33 cellular contexts compared by ENCODE assay signal in the genomic region with DNA sequence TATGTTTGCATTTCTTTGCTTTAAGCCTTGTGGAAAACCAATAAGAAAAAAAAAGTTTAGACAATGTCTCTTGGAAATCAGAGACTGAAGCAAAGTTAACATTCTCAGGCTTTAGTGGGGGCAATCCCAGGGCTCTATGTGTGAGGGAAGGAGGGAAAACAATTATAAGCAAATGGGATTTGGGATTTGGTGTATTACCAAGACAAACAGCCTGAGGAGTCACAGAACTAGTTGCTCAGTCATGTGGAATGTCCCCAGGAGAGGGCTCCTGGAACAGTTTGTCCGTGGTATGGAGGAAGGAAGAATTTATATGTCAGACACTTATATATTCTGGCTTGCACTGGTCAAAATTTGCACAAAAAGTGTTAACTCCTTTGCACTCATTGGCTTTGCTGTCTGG.
A peak's percentile ranks its signal among the peaks of the same experiment; 100 is the strongest.
DNase-seq lines count a peak whose midpoint lies in the region; ATAC-seq and TF ChIP-seq lines count a peak whose summit lies in the region.
"Had no signal": no experiment of that assay in that cellular context is flagged by ENCODE, and none has a peak within 500 bp of the region (broad histone marks: within the 10 kb centered on the region; RNA-seq: fewer than 3 reads in every experiment).

No MANE protein-coding gene starts in this region.

- no peaks in the 10 kb centered on the region for H3K9me2 ChIP-seq in PC-3 (replicated peaks; ENCODE audit: low read length)

- no peaks in the 10 kb centered on the region for H3K36me3 Mint-ChIP-seq in neural progenitor cell
- H3K36me3 Mint-ChIP-seq: natural killer cell treated with Interleukin-12 subunit alpha and Interleukin-12 subunit beta and Interleukin-15 and Interleukin-18, amount 100 ng/mL, for 72 hours; type B pancreatic cell had no signal

- H3K36me3 ChIP-seq in PC-3 (ENCODE audit: low read depth, low read length), result no peaks in the 10 kb centered on the region
- no peaks in the 10 kb centered on the region for H3K36me3 ChIP-seq in neural progenitor cell
- no peaks in the 10 kb centered on the region for H3K36me3 ChIP-seq in esophagus muscularis mucosa
- H3K36me3 ChIP-seq: adrenal gland, cardiac muscle cell, left lung, pancreas, right lobe of liver, stomach had no signal

- no peak overlapping the region for H2AFZ ChIP-seq in PC-3 (ENCODE audit: low read length)
- H2AFZ ChIP-seq in neural progenitor cell (replicated peaks), result no peak overlapping the region
- H2AFZ ChIP-seq: GM23338 had no signal

- ATAC-seq in PC-3, result peak; percentile 71
- ATAC-seq: activated T-cell treated with anti-CD3 and anti-CD28 coated beads, Interleukin-2, amount 50 U/mL, for 72 hours; GM23338; left lung; natural killer cell treated with Interleukin-12 subunit alpha and Interleukin-12 subunit beta and Interleukin-15 and Interleukin-18, amount 100 ng/mL, for 72 hours; pancreas; right lobe of liver; SK-N-SH treated with all-trans-retinoic acid at 6 μM for 48 hours had no signal

- H3K27me3 ChIP-seq in PC-3 (ENCODE audit: low read length), result no peaks in the 10 kb centered on the region
- no peaks in the 10 kb centered on the region for H3K27me3 ChIP-seq in neural progenitor cell
- no peaks in the 10 kb centered on the region for H3K27me3 ChIP-seq in esophagus muscularis mucosa
- H3K27me3 ChIP-seq: adrenal gland, cardiac muscle cell, left lung, pancreas, right lobe of liver, stomach had no signal

- WGBS in esophagus muscularis mucosa, result 38% methylated on average over 1 of the region's 1 CpG

- POLR2A ChIA-PET in PC-3 (lab: Charles Lee; ENCODE audit: unreplicated experiment), result no interaction called here

- H3K9me3 Mint-ChIP-seq in neural progenitor cell, result peaks cover 4% of the 10 kb centered on the region

- no peak for TF ChIP-seq EP300 in esophagus muscularis mucosa (IDR thresholded peaks at IDR 0.05)

- H3K4me1 ChIP-seq in PC-3 (ENCODE audit: insufficient read depth, low read length), result no peaks in the 10 kb centered on the region
- H3K4me1 ChIP-seq in neural progenitor cell, result peaks cover 16% of the 10 kb centered on the region
- H3K4me1 ChIP-seq in esophagus muscularis mucosa, result no peaks in the 10 kb centered on the region
- H3K4me1 ChIP-seq: adrenal gland, left lung, pancreas, right lobe of liver, stomach had no signal

- no peaks in the 10 kb centered on the region for H3K27me3 Mint-ChIP-seq in neural progenitor cell (ENCODE audit: insufficient read depth, low read depth)
- H3K27me3 Mint-ChIP-seq: activated CD4-positive, alpha-beta T cell treated with anti-CD3 and anti-CD28 coated beads, Interleukin-2, amount 10 ng/mL, durations not matched to agents 7 days and 5 days; CD4-positive, alpha-beta T cell; natural killer cell treated with Interleukin-12 subunit alpha and Interleukin-12 subunit beta and Interleukin-15 and Interleukin-18, amount 100 ng/mL, for 72 hours; type B pancreatic cell had no signal

- H3K79me2 ChIP-seq in PC-3 (ENCODE audit: low read length), result no peaks in the 10 kb centered on the region
- H3K79me2 ChIP-seq in neural progenitor cell (ENCODE audit: low read depth), result no peaks in the 10 kb centered on the region

- H3K9ac ChIP-seq in PC-3 (ENCODE audit: low read length) (no peak overlapping the region), neural progenitor cell (no peak overlapping the region)
- H3K9ac ChIP-seq: KMS-11 had no signal

- 0 out of 2 replicates have a peak overlapping the region, but pooled peaks have one; percentile 18 for H3K27ac ChIP-seq in PC-3 (ENCODE audit: low read length)
- no peak overlapping the region for H3K27ac ChIP-seq in neural progenitor cell
- no peak overlapping the region for H3K27ac ChIP-seq in esophagus muscularis mucosa (replicated peaks in 1 of 4)
- H3K27ac ChIP-seq: adrenal gland, cardiac muscle cell, KMS-11, left lung, pancreas, right lobe of liver, RWPE1, stomach, VCaP had no signal

- intact Hi-C loops in PC-3 (cut with micrococcal nuclease), result no loop called here
- intact Hi-C loops in esophagus muscularis mucosa (cut with DNase I), result no loop called here

- H3K4me3 Mint-ChIP-seq in neural progenitor cell, result no peak overlapping the region
- H3K4me3 Mint-ChIP-seq: activated CD4-positive, alpha-beta T cell treated with anti-CD3 and anti-CD28 coated beads, Interleukin-2, amount 10 ng/mL, durations not matched to agents 7 days and 5 days; activated T-cell treated with anti-CD3 and anti-CD28 coated beads, Interleukin-2, amount 50 U/mL, for 72 hours; CD4-positive, alpha-beta T cell; GM23338; natural killer cell treated with Interleukin-12 subunit alpha and Interleukin-12 subunit beta and Interleukin-15 and Interleukin-18, amount 100 ng/mL, for 72 hours; type B pancreatic cell had no signal

- no peak for TF ChIP-seq CTCF in PC-3 (conservative IDR thresholded peaks at IDR 0.05; ENCODE audit: low read depth, low read length)
- no peak for TF ChIP-seq CTCF in fibroblast of mammary gland (conservative IDR thresholded peaks at IDR 0.05; ENCODE audit: control insufficient read depth, insufficient read depth, low read depth, low read length)
- TF ChIP-seq CTCF in neural progenitor cell (IDR thresholded peaks at IDR 0.05), result no peak
- TF ChIP-seq CTCF in esophagus muscularis mucosa (IDR thresholded peaks at IDR 0.05), result no peak

- H3K4me1 Mint-ChIP-seq in neural progenitor cell, result peaks cover 5% of the 10 kb centered on the region
- H3K4me1 Mint-ChIP-seq: activated CD4-positive, alpha-beta T cell treated with anti-CD3 and anti-CD28 coated beads, Interleukin-2, amount 10 ng/mL, durations not matched to agents 7 days and 5 days; GM23338 had no signal

- H3K4me2 ChIP-seq in PC-3 (ENCODE audit: low read length), result peak overlapping the region; percentile 11; the same call in 1 of the 2 replicates
- peak overlapping the region; percentile 48 for H3K4me2 ChIP-seq in neural progenitor cell
- H3K4me2 ChIP-seq: GM23338, KMS-11 had no signal

- peak; percentile 14 for DNase-seq in Daoy (ENCODE audit: low read depth)
- peak; percentile 38 for DNase-seq in PC-3
- peak; percentile 78 for DNase-seq in fibroblast of mammary gland (ENCODE audit: low read depth)
- DNase-seq in neural progenitor cell (ENCODE audit: low spot score), result peak; percentile 62
- no peak for DNase-seq in DMS153 (lab: John Stamatoyannopoulos, UW)
- DNase-seq in EL, result no peak
- DNase-seq in NCI-H2171 treated with DMSO at 0.1 percent for 48 hours (lab: John Stamatoyannopoulos, UW), result no peak
- no peak for DNase-seq in esophagus muscularis mucosa (ENCODE audit: extremely low spot score)
- DNase-seq: activated CD4-positive, alpha-beta T cell treated with anti-CD3 and anti-CD28 coated beads, Interleukin-2, amount 10 ng/mL, durations not matched to agents 7 days and 5 days; activated naive CD4-positive, alpha-beta T cell treated with Interleukin-2 at 50 U/mL for 16 hours; activated T-cell treated with anti-CD3 and anti-CD28 coated beads, Interleukin-2, amount 50 U/mL, for 72 hours; adrenal gland; CD4-positive, alpha-beta T cell; foreskin fibroblast; GDM1; left lung; midbrain; NCI-H1048; NCI-H187; NCI-H526; pancreas; right lobe of liver; stimulated activated CD8-positive, alpha-beta memory T cell treated with anti-CD3 and anti-CD28 coated beads, Interleukin-4, amount 100 ng/mL, for 48 hours; stomach; T-helper 2 cell had no signal

- H3F3A ChIP-seq in PC-3 (ENCODE audit: low read length, unreplicated experiment) (no peaks in the 10 kb centered on the region), neural progenitor cell (ENCODE audit: low read depth) (no peaks in the 10 kb centered on the region)

- H4K20me1 ChIP-seq in PC-3 (ENCODE audit: low read length), result no peaks in the 10 kb centered on the region
- H4K20me1 ChIP-seq in neural progenitor cell (ENCODE audit: low read depth), result no peaks in the 10 kb centered on the region

- H3K9me3 ChIP-seq in PC-3 (ENCODE audit: low read length), result no peaks in the 10 kb centered on the region
- peaks cover 3% of the 10 kb centered on the region for H3K9me3 ChIP-seq in neural progenitor cell (ENCODE audit: low read depth)
- H3K9me3 ChIP-seq in esophagus muscularis mucosa, result peaks cover 0 to 11% (median 0%) of the 10 kb centered on the region in 4 donors
- H3K9me3 ChIP-seq: adrenal gland, pancreas, right lobe of liver had no signal

- TF ChIP-seq POLR2A in esophagus muscularis mucosa (IDR thresholded peaks at IDR 0.05; ENCODE audit: low read depth), result no peak

- CTCF ChIA-PET in PC-3 (lab: Charles Lee), result no interaction called here

- no TSS peak for BruUV-seq in PC-3 (replicated peaks; lab: Mats Ljungman, UMichigan)

- no peak overlapping the region for H3K4me3 ChIP-seq in PC-3 (ENCODE audit: low read length)
- no peak overlapping the region for H3K4me3 ChIP-seq in fibroblast of mammary gland (ENCODE audit: control insufficient read depth, low read depth, low read length)
- H3K4me3 ChIP-seq in neural progenitor cell, result no peak overlapping the region
- H3K4me3 ChIP-seq in esophagus muscularis mucosa, result no peak overlapping the region
- H3K4me3 ChIP-seq: adrenal gland, cardiac muscle cell, GM23338, left lung, pancreas, right lobe of liver, stomach had no signal

- H3K27ac Mint-ChIP-seq in neural progenitor cell, result no peak overlapping the region
- H3K27ac Mint-ChIP-seq: activated CD4-positive, alpha-beta T cell treated with anti-CD3 and anti-CD28 coated beads, Interleukin-2, amount 10 ng/mL, durations not matched to agents 7 days and 5 days; activated T-cell treated with anti-CD3 and anti-CD28 coated beads, Interleukin-2, amount 50 U/mL, for 72 hours; CD4-positive, alpha-beta T cell; GM23338; natural killer cell treated with Interleukin-12 subunit alpha and Interleukin-12 subunit beta and Interleukin-15 and Interleukin-18, amount 100 ng/mL, for 72 hours; type B pancreatic cell had no signal

Comparison
In these comparisons a context has a peak if more than half of its experiments do, and no peak if none do; other contexts are left out.
1. DNase-seq: peak in Daoy (single experiment), PC-3 (single experiment), fibroblast of mammary gland (single experiment) and neural progenitor cell (single experiment); none in DMS153 (single experiment), EL (single experiment), NCI-H2171 treated with DMSO at 0.1 percent for 48 hours (single experiment) and esophagus muscularis mucosa (single experiment).